27 cellular contexts compared by ENCODE assay signal in genomic region chr2:49988301-49988700, GRCh38.
"Had no signal": no experiment of that assay in that cellular context is flagged by ENCODE, and none has a peak within 500 bp of the region (broad histone marks: within the 10 kb centered on the region; RNA-seq: fewer than 3 reads in every experiment).

No MANE protein-coding gene starts in this region.

- DNase-seq: activated CD4-positive, alpha-beta memory T cell treated with anti-CD3 and anti-CD28 coated beads for 36 hours; activated CD4-positive, alpha-beta T cell treated with anti-CD3 and anti-CD28 coated beads, Interleukin-2, amount 10 ng/mL, durations not matched to agents 7 days and 5 days; activated CD4-positive, CD25-positive, alpha-beta regulatory T cell; activated CD8-positive, alpha-beta memory T cell treated with anti-CD3 and anti-CD28 coated beads for 24 hours; activated effector memory CD4-positive, alpha-beta T cell treated with anti-CD3 and anti-CD28 coated beads, Interleukin-2, amount 50 U/mL, for 16 hours; activated naive CD4-positive, alpha-beta T cell treated with Interleukin-2 at 50 U/mL for 16 hours; activated T-cell treated with anti-CD3 and anti-CD28 coated beads, Interleukin-2, amount 50 U/mL, for 4 hours; amygdala; brain microvascular endothelial cell; MV-4-11; NCI-H1092 treated with DMSO at 0.1 percent for 48 hours; NCI-H1417 treated with DMSO at 0.1 percent for 48 hours; NCI-H187; NCI-H2081; NCI-H510A treated with DMSO at 0.1 percent for 48 hours; NCI-H69; NK-92 treated with Interleukin-12 subunit alpha and Interleukin-12 subunit beta, amount 100 ng/mL, for 24 hours; OCI-M1; Right ventricle myocardium superior; SJCRH30; SK-N-SH; T-helper 1 cell had no signal

- H3K27me3 ChIP-seq: brain microvascular endothelial cell, cardiac muscle cell, SJCRH30 had no signal

- ATAC-seq: activated T-cell treated with anti-CD3 and anti-CD28 coated beads, Interleukin-2, amount 50 U/mL, for 4 hours; Panc1 had no signal

- H3K4me2 ChIP-seq: KMS-11, SK-N-SH had no signal

- H3K4me3 ChIP-seq: cardiac muscle cell, SJCRH30 had no signal

- H3K9ac ChIP-seq: KMS-11, SK-N-SH had no signal

- H3K4me1 ChIP-seq: SJCRH30 had no signal

- H3K27ac ChIP-seq: brain microvascular endothelial cell, cardiac muscle cell, KMS-11, RWPE1, SJCRH30, VCaP had no signal

- H3K36me3 ChIP-seq: brain microvascular endothelial cell, cardiac muscle cell, SJCRH30 had no signal

- H3K9me3 ChIP-seq: SJCRH30, SK-N-SH had no signal
